ENCODE assay signal across 27 cellular contexts in the genomic region with DNA sequence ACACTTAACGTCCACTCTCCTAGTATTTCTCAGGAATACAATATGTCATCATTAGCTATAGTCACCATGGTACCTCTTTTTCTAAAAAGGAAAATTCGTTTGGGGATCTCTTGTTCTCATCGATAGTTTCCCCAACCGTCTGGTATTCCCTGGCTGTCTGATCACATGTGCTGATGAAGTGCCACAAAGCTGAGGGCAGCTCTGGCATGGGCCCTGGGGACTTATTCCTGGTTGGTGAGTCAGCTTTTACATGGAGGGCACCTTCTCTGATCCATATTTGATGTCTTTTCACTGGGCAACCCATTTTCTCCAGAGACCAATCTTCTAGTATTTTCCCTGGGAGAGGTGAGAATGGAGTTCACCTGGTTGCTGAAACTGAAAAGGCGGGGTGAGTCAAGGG.
"Had no signal": no experiment of that assay in that cellular context is flagged by ENCODE, and none has a peak within 500 bp of the region (broad histone marks: within the 10 kb centered on the region; RNA-seq: fewer than 3 reads in every experiment).

No MANE protein-coding gene starts in this region.

- ATAC-seq: stimulated activated effector memory CD8-positive, alpha-beta T cell treated with anti-CD3 and anti-CD28 coated beads, Interleukin-12 subunit alpha, Interleukin-12 subunit beta, amount 100 ng/mL, for 72 hours; stimulated activated memory B cell treated with anti-CD40 and anti-IgM and Interleukin-4, amounts not matched to agents 10 μg/mL and 1 μg/mL and 100 μg/mL, for 72 hours; stimulated activated naive B cell treated with anti-CD40 and anti-IgM and Interleukin-4, amounts not matched to agents 10 μg/mL and 1 μg/mL and 100 μg/mL, for 72 hours; stimulated activated naive CD8-positive, alpha-beta T cell treated with anti-CD3 and anti-CD28 coated beads, Interleukin-15, amount 100 ng/mL, for 72 hours; stimulated activated naive CD8-positive, alpha-beta T cell treated with anti-CD3 and anti-CD28 coated beads, Interleukin-15, Interleukin-2, amounts not matched to agents 100 U/mL and 50 U/mL, for 24 hours; upper lobe of right lung had no signal

- H3K27ac ChIP-seq: stomach, suprapubic skin, thoracic aorta, thyroid gland, tibial artery, tibial nerve, transverse colon, upper lobe of left lung, upper lobe of right lung, uterus, vagina had no signal

- DNase-seq: stimulated activated CD4-positive, alpha-beta T cell treated with anti-CD3 and anti-CD28 coated beads, Interleukin-2, amount 100 ng/mL, for 48 hours; stimulated activated CD4-positive, alpha-beta T cell treated with anti-CD3 and anti-CD28 coated beads, Interleukin-4, amount 100 ng/mL, for 1 hour; stimulated activated CD4-positive, alpha-beta T cell treated with anti-CD3 and anti-CD28 coated beads, Interleukin-4, amount 100 ng/mL, for 24 hours; stimulated activated CD4-positive, alpha-beta T cell treated with anti-CD3 and anti-CD28 coated beads, Interleukin-4, amount 100 ng/mL, for 4 hours; stimulated activated CD8-positive, alpha-beta memory T cell treated with anti-CD3 and anti-CD28 coated beads, Interleukin-4, amount 100 ng/mL, for 48 hours; stimulated activated naive B cell treated with anti-CD40 and anti-IgM and Interleukin-4, amounts not matched to agents 10 μg/mL and 1 μg/mL and 100 μg/mL, for 72 hours; stimulated activated naive CD4-positive, alpha-beta T cell; stimulated activated naive CD4-positive, alpha-beta T cell treated with Interleukin-2 at 50 U/mL for 16 hours; stimulated activated naive CD8-positive, alpha-beta T cell treated with anti-CD3 and anti-CD28 coated beads, Interleukin-15, amount 100 ng/mL, for 72 hours; stimulated activated naive CD8-positive, alpha-beta T cell treated with anti-CD3 and anti-CD28 coated beads, Interleukin-15, Interleukin-2, amounts not matched to agents 100 U/mL and 50 U/mL, for 24 hours; stomach; substantia nigra; testis; thyroid gland; tibial artery; transverse colon; trophoblast cell; upper lobe of left lung; upper lobe of right lung; uterus had no signal

- H3K36me3 ChIP-seq: uterus had no signal

- H3K27me3 ChIP-seq: stomach, suprapubic skin, testis, thyroid gland, tibial artery, tibial nerve, transverse colon, upper lobe of left lung, upper lobe of right lung, uterus, vagina had no signal

- H3K4me1 ChIP-seq: stomach, suprapubic skin, thyroid gland, tibial artery, tibial nerve, transverse colon, upper lobe of left lung, upper lobe of right lung, uterus, vagina had no signal

- H3K4me3 ChIP-seq: stomach, suprapubic skin, testis, thoracic aorta, thyroid gland, tibial artery, tibial nerve, transverse colon, upper lobe of left lung, upper lobe of right lung, uterus, vagina had no signal

- H3K9me3 ChIP-seq: stomach, suprapubic skin, testis, thoracic aorta, thyroid gland, tibial artery, tibial nerve, transverse colon, upper lobe of left lung, upper lobe of right lung, uterus, vagina had no signal

- FAIRE-seq: urothelium cell line had no signal
